ENCODE assay signal across 1 cellular context in genomic region chr13:112374271-112374670, GRCh38.
TF ChIP-seq lines count a peak whose summit lies in the region.

No MANE protein-coding gene starts in this region.

TF ChIP-seq in H1, 55 proteins besides CTCF, POLR2A, EP300 and RAD21:
- TF ChIP-seq CBX5 (IDR thresholded peaks at IDR 0.05; ENCODE audit: low read depth, low read length) (no peak), ATF3 (IDR thresholded peaks at IDR 0.05; ENCODE audit: insufficient read depth, low read depth, low read length) (no peak), KDM4A (IDR thresholded peaks at IDR 0.05; ENCODE audit: low read depth, low read length, severe bottlenecking) (no peak), JUND (IDR thresholded peaks at IDR 0.05; ENCODE audit: low read length) (no peak), MAFK (IDR thresholded peaks at IDR 0.05; ENCODE audit: low read depth, low read length) (no peak), TBP (IDR thresholded peaks at IDR 0.05; ENCODE audit: low read depth, low read length) (no peak), CHD7 (IDR thresholded peaks at IDR 0.05; ENCODE audit: insufficient replicate concordance, low read length) (no peak), BCL11A (IDR thresholded peaks at IDR 0.05; ENCODE audit: low read depth in 2 of 2, low read length in 2 of 2) (no peak), TAF7 (optimal IDR thresholded peaks at IDR 0.05; ENCODE audit: borderline replicate concordance, low read depth, low read length) (no peak), SRF (IDR thresholded peaks at IDR 0.05; ENCODE audit: low read depth, low read length) (no peak), SAP30 (IDR thresholded peaks at IDR 0.05; ENCODE audit: insufficient read depth, insufficient replicate concordance, low read length) (no peak), JUN (IDR thresholded peaks at IDR 0.05; ENCODE audit: low read depth, low read length) (no peak), TAF1 (IDR thresholded peaks at IDR 0.05; ENCODE audit: low read depth, low read length) (no peak), SIX5 (IDR thresholded peaks at IDR 0.05; ENCODE audit: low read depth, low read length) (no peak), CHD2 (IDR thresholded peaks at IDR 0.05; ENCODE audit: low read length) (no peak), KDM5A (IDR thresholded peaks at IDR 0.05; ENCODE audit: low read length) (no peak), HDAC2 (IDR thresholded peaks at IDR 0.05; ENCODE audit: borderline replicate concordance in 1 of 2, low read depth in 2 of 2, low read length in 2 of 2) (no peak), SP4 (IDR thresholded peaks at IDR 0.05; ENCODE audit: low read length) (no peak)
